Comparison of ENCODE assay signal across 10 cellular contexts in the genomic region with DNA sequence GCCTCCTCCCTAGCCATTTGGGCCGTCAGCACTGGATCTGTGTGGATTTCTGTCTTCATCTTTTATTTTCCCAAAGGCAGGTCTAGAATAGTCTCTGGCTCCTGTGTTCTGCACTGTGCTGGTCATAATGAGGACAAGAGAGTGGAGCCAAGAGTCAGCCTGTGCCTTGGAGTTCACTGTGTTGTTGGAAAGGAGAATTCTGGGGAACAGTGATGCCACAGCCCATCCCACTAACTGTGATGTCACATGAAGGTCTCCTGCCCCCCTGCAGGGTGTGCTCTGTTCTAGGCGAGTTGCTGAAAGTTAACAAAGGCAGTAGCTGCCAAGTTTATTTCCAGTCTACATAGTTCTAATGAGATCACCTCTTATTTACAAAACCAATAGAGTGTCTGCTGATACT.
DNase-seq lines count a peak whose midpoint lies in the region; ATAC-seq and TF ChIP-seq lines count a peak whose summit lies in the region.
"Had no signal": no experiment of that assay in that cellular context is flagged by ENCODE, and none has a peak within 500 bp of the region (broad histone marks: within the 10 kb centered on the region; RNA-seq: fewer than 3 reads in every experiment).

No MANE protein-coding gene starts in this region.

- TF ChIP-seq CTCF in AG04450 (IDR thresholded peaks at IDR 0.05; ENCODE audit: low read depth, low read length): peak; percentile 30
- peak; percentile 20 for TF ChIP-seq CTCF in epithelial cell of proximal tubule (conservative IDR thresholded peaks at IDR 0.05; ENCODE audit: low read depth, low read length)

- DNase-seq in AG04450 (ENCODE audit: low read depth, low spot score) (no peak), NCI-H446 treated with DMSO at 0.1 percent for 48 hours (lab: John Stamatoyannopoulos, UW) (peak; percentile 25), epithelial cell of proximal tubule (ENCODE audit: low read depth) (no peak), midbrain (lab: John Stamatoyannopoulos, UW) (peak; percentile 10), NCI-H1694 (lab: John Stamatoyannopoulos, UW) (no peak), DMS79 treated with DMSO at 0.1 percent for 48 hours (lab: John Stamatoyannopoulos, UW) (no peak)
- DNase-seq: activated B cell treated with CpG ODN at 0.5 μM for 24 hours had no signal

- CTCF ChIA-PET in AG04450 (lab: Charles Lee): no interaction called here

- H3K4me3 ChIP-seq in AG04450 (ENCODE audit: low read depth, low read length): no peak overlapping the region
- H3K4me3 ChIP-seq in epithelial cell of proximal tubule (ENCODE audit: low read depth, low read length): no peak overlapping the region

- ATAC-seq in GM21528 (IDR thresholded peaks at IDR 0.05; ENCODE audit: low FRiP score, unreplicated experiment) (no peak), GM21576 (IDR thresholded peaks at IDR 0.05; ENCODE audit: unreplicated experiment) (no peak)
- ATAC-seq: natural killer cell treated with Interleukin-12 subunit alpha and Interleukin-12 subunit beta and Interleukin-15 and Interleukin-18, amount 100 ng/mL, for 72 hours had no signal

- H3K27me3 ChIP-seq in AG04450 (ENCODE audit: control insufficient read depth, insufficient read depth, low read length): no peaks in the 10 kb centered on the region

- peaks cover 3% of the 10 kb centered on the region; the same call in 1 of the 2 replicates for H3K9me3 ChIP-seq in AG04450 (ENCODE audit: control insufficient read depth, insufficient read depth, low read length)

- POLR2A ChIA-PET in AG04450 (lab: Yijun Ruan, JAX): no interaction called here

- peak overlapping the region; percentile 79 for H3K27ac ChIP-seq in AG04450 (ENCODE audit: low read depth, low read length)

Comparison
In these comparisons a context has a peak if more than half of its experiments do, and no peak if none do; other contexts are left out.
1. DNase-seq: peak in NCI-H446 treated with DMSO at 0.1 percent for 48 hours (single experiment) and midbrain (single experiment); none in AG04450 (single experiment), epithelial cell of proximal tubule (single experiment), NCI-H1694 (single experiment) and DMS79 treated with DMSO at 0.1 percent for 48 hours (single experiment).